ENCODE assay signal across 23 cellular contexts in the genomic region with DNA sequence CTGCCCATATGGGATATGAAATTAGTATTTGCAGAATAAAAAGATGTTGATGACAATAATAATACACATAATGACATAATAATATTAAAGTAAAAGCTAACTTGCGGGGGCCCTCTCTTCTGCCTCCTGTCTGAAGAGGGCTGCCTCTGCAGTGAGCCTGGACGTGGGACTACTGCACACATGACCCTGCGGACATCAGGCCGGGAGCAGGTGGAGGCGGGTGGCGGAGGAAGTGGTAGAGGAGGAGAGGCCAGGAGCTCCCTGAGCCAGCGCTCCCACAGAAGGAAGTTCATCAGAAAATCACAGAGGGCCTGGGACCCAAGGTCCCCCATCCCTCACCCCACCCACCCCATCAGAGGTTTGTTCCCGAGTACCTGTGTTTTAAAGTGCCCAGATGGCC.
DNase-seq lines count a peak whose midpoint lies in the region; ATAC-seq, FAIRE-seq and TF ChIP-seq lines count a peak whose summit lies in the region.
"Had no signal": no experiment of that assay in that cellular context is flagged by ENCODE, and none has a peak within 500 bp of the region (broad histone marks: within the 10 kb centered on the region; RNA-seq: fewer than 3 reads in every experiment).

No MANE protein-coding gene starts in this region.

- TF ChIP-seq RAD21 in A549 (conservative IDR thresholded peaks at IDR 0.05 in 1 of 2, IDR thresholded peaks at IDR 0.05 in 1 of 2), result no peak
- TF ChIP-seq RAD21 in HCT116 (IDR thresholded peaks at IDR 0.05; ENCODE audit: low read depth), result no peak

- no peak overlapping the region for H3K4me3 Mint-ChIP-seq in T-helper 17 cell
- H3K4me3 Mint-ChIP-seq: B cell; CD4-positive, alpha-beta T cell had no signal

- no peaks in the 10 kb centered on the region for H3K4me1 Mint-ChIP-seq in T-helper 17 cell

- CTCF ChIA-PET in A549 (lab: Yijun Ruan, JAX) (interaction anchor here (1.4 to 3.0 kb wide), 3 partner anchors 13 to 119 kb away, joined by 3 to 12 read pairs (median 5); no protein-coding TSS in a partner anchor), HCT116 (lab: Charles Lee) (interaction anchor here (0.6 to 1.0 kb wide), 2 partner anchors 12 kb away, joined by 3 to 6 read pairs; no protein-coding TSS in a partner anchor)

- no peaks in the 10 kb centered on the region for H4K20me1 ChIP-seq in HCT116 (ENCODE audit: insufficient read depth)

- no peak overlapping the region for H3K18ac ChIP-seq in neuronal stem cell (ENCODE audit: low read length)

- H3K9ac ChIP-seq in HCT116 (ENCODE audit: low read length) (no peak overlapping the region), adipocyte (ENCODE audit: low read length) (no peak overlapping the region), neuronal stem cell (ENCODE audit: low read depth, low read length, poor library complexity) (no peak overlapping the region)
- H3K9ac ChIP-seq: KMS-11 had no signal

- POLR2A ChIA-PET in A549 (lab: Yijun Ruan, JAX) (no interaction called here), HCT116 (lab: Charles Lee) (no interaction called here)

- H3K36me3 Mint-ChIP-seq in T-helper 17 cell (ENCODE audit: low read depth), result no peaks in the 10 kb centered on the region

- H2AFZ ChIP-seq in HCT116 (ENCODE audit: low read depth, low read length, poor library complexity, severe bottlenecking), result no peak overlapping the region
- no peak overlapping the region for H2AFZ ChIP-seq in neuronal stem cell (ENCODE audit: low read length)

- no peak overlapping the region for H4K91ac ChIP-seq in neuronal stem cell (ENCODE audit: low read depth, low read length, poor library complexity)

- no peak for DNase-seq in A549 (ENCODE audit: low read depth in 1 of 2, low spot score in 1 of 2)
- no peak for DNase-seq in HCT116 (ENCODE audit: low read depth, low spot score)
- no peak for DNase-seq in adipocyte (ENCODE audit: low read depth)
- DNase-seq in neuronal stem cell (ENCODE audit: low spot score), result no peak
- DNase-seq in cerebellum (ENCODE audit: low spot score), result no peak
- DNase-seq in urothelium cell line (ENCODE audit: low spot score), result no peak
- no peak for DNase-seq in T-helper 17 cell
- DNase-seq: 8988T; CD4-positive, alpha-beta T cell; DMS53; EL; NCI-H1694 treated with DMSO at 0.1 percent for 48 hours; NCI-H2107; NCI-H510A; NCI-H748 treated with DMSO at 0.1 percent for 48 hours; NK-92 treated with Interleukin-12 subunit alpha and Interleukin-12 subunit beta, amount 100 ng/mL, for 24 hours had no signal

- no peaks in the 10 kb centered on the region for H3K79me1 ChIP-seq in neuronal stem cell (ENCODE audit: low read depth, low read length)

- H3K79me2 ChIP-seq in HCT116 (ENCODE audit: insufficient read depth, low read length), result no peaks in the 10 kb centered on the region

- 78% methylated on average over 8 of the region's 8 CpGs for WGBS in A549 (ENCODE audit: missing lambda C conversion rate)
- no CpG with 5 or more reads among the region's 8 CpGs for WGBS in neuronal stem cell (ENCODE audit: extremely low coverage in 2 of 2, insufficient read length in 2 of 2, insufficient replicate concordance in 1 of 2), 2 donors

- H3K27me3 ChIP-seq in HCT116 (ENCODE audit: insufficient read depth, low read length), result no peaks in the 10 kb centered on the region
- H3K27me3 ChIP-seq in adipocyte (replicated peaks; ENCODE audit: control insufficient read depth, insufficient read depth, low read length), result no peaks in the 10 kb centered on the region
- peaks cover 0 to 8% (median 0%) of the 10 kb centered on the region in 3 experiments for H3K27me3 ChIP-seq in neuronal stem cell (ENCODE audit: control insufficient read depth in 3 of 3, insufficient read depth in 3 of 3, low read depth in 1 of 3, low read length in 3 of 3)

- RAD21 ChIA-PET in HCT116 (lab: Charles Lee; ENCODE audit: low non-redundant PET in 1 of 2, low total read pairs in 2 of 2, uncharacterized antibody in 2 of 2, unreplicated experiment in 2 of 2), result interaction anchor here in 1 of 2 experiments (0.6 kb wide), 1 partner anchor 342 kb away, joined by 6 read pairs; no protein-coding TSS in a partner anchor

- no peak overlapping the region for H2BK120ac ChIP-seq in neuronal stem cell (ENCODE audit: low read depth, low read length)

- no peak for TF ChIP-seq EP300 in A549 (IDR thresholded peaks at IDR 0.05)

- intact Hi-C loops in HCT116 (cut with micrococcal nuclease), result no loop called here

- no peak overlapping the region for H3K4me3 ChIP-seq in A549
- no peak overlapping the region for H3K4me3 ChIP-seq in HCT116 (replicated peaks in 1 of 2; ENCODE audit: low read depth in 1 of 2, low read length in 2 of 2)
- H3K4me3 ChIP-seq in adipocyte (ENCODE audit: low read length), result peak overlapping the region; percentile 15
- no peak overlapping the region for H3K4me3 ChIP-seq in neuronal stem cell (ENCODE audit: low read length in 2 of 2)
- H3K4me3 ChIP-seq: HAP-1 had no signal

- TF ChIP-seq CTCF in A549 (IDR thresholded peaks at IDR 0.05) (no peak), HCT116 (IDR thresholded peaks at IDR 0.05 in 2 of 3, conservative IDR thresholded peaks at IDR 0.05 in 1 of 3; ENCODE audit: borderline replicate concordance in 1 of 3, insufficient read depth in 1 of 3, low read depth in 2 of 3, low read length in 2 of 3) (peak in 2 of 3 experiments; percentile 16 to 29; a peak in 2 of 6 replicates)

- ATAC-seq in A549, result peak in 1 of 2 experiments; percentile 37; a peak in 3 of 6 replicates
- no peak for ATAC-seq in HCT116
- no peak for ATAC-seq in HG03039 (IDR thresholded peaks at IDR 0.05; ENCODE audit: unreplicated experiment)
- ATAC-seq in T-helper 17 cell, result no peak

- H3K36me3 ChIP-seq in HCT116 (ENCODE audit: control insufficient read depth in 1 of 2, insufficient read depth in 2 of 2, low read length in 2 of 2), result no peaks in the 10 kb centered on the region
- H3K36me3 ChIP-seq in adipocyte (ENCODE audit: control insufficient read depth, insufficient read depth, low read length, severe bottlenecking), result no peaks in the 10 kb centered on the region
- H3K36me3 ChIP-seq in neuronal stem cell (replicated peaks in 1 of 2; ENCODE audit: control insufficient read depth in 2 of 2, insufficient read depth in 2 of 2, low read length in 2 of 2), result no peaks in the 10 kb centered on the region
- H3K36me3 ChIP-seq: HAP-1 had no signal

- no peak overlapping the region for H3K4ac ChIP-seq in neuronal stem cell (ENCODE audit: low read length)

- peaks cover 62% of the 10 kb centered on the region for H3K4me1 ChIP-seq in A549
- peaks cover 3 to 20% of the 10 kb centered on the region in 2 experiments; a peak in 3 of 4 replicates for H3K4me1 ChIP-seq in HCT116 (ENCODE audit: control insufficient read depth in 1 of 2, insufficient read depth in 2 of 2, low read length in 2 of 2)
- peaks cover 12% of the 10 kb centered on the region for H3K4me1 ChIP-seq in adipocyte (ENCODE audit: control insufficient read depth, insufficient read depth, low read length)
- H3K4me1 ChIP-seq in neuronal stem cell (ENCODE audit: control insufficient read depth in 2 of 2, insufficient read depth in 1 of 2, low read depth in 1 of 2, low read length in 2 of 2), result peaks cover 5 to 8% of the 10 kb centered on the region in 2 donors
- H3K4me1 ChIP-seq: HAP-1 had no signal

- FAIRE-seq in A549 (lab: Jason Lieb, UNC), result no peak
- FAIRE-seq in urothelium cell line (lab: Jason Lieb, UNC), result no peak
- FAIRE-seq: GM12891, GM18507, RCC 7860 had no signal

- peak overlapping the region; percentile 15; the same call in 1 of the 3 replicates for H3K4me2 ChIP-seq in A549
- H3K4me2 ChIP-seq in HCT116 (ENCODE audit: low read length), result no peak overlapping the region
- no peak overlapping the region for H3K4me2 ChIP-seq in neuronal stem cell (ENCODE audit: insufficient read depth, low read length, poor library complexity, severe bottlenecking)
- H3K4me2 ChIP-seq: KMS-11 had no signal

- H4K8ac ChIP-seq in neuronal stem cell (ENCODE audit: low read depth, low read length), result no peak overlapping the region

- no peaks in the 10 kb centered on the region for H3K9me2 ChIP-seq in HCT116 (ENCODE audit: insufficient read depth)

- H3K23ac ChIP-seq in neuronal stem cell (ENCODE audit: low read depth, low read length, poor library complexity), result peak overlapping the region; percentile 50

- H3K9me3 ChIP-seq in A549, result no peaks in the 10 kb centered on the region
- no peaks in the 10 kb centered on the region for H3K9me3 ChIP-seq in HCT116 (ENCODE audit: control insufficient read depth in 1 of 2, insufficient read depth in 1 of 2, low read depth in 1 of 2, low read length in 2 of 2)
- no peaks in the 10 kb centered on the region for H3K9me3 ChIP-seq in adipocyte (ENCODE audit: control insufficient read depth, low read length)
- H3K9me3 ChIP-seq in neuronal stem cell (replicated peaks in 1 of 2; ENCODE audit: control insufficient read depth in 2 of 2, insufficient read depth in 1 of 2, low read depth in 1 of 2, low read length in 2 of 2), result no peaks in the 10 kb centered on the region
- no peaks in the 10 kb centered on the region for H3K9me3 ChIP-seq in T-helper 17 cell (ENCODE audit: control insufficient read depth, low read length, poor library complexity, severe bottlenecking)
- H3K9me3 ChIP-seq: HAP-1 had no signal

- H3K27ac ChIP-seq in A549 (peak overlapping the region; percentile 56 to 74), HCT116 (ENCODE audit: low read depth, low read length) (no peak overlapping the region), neuronal stem cell (replicated peaks; ENCODE audit: low read length) (no peak overlapping the region)
- H3K27ac ChIP-seq: KMS-11 had no signal

- peak overlapping the region; percentile 54 for H2BK15ac ChIP-seq in neuronal stem cell (ENCODE audit: low read length)

- no peak overlapping the region for H2BK12ac ChIP-seq in neuronal stem cell (ENCODE audit: low read length)

- H3K27ac Mint-ChIP-seq in T-helper 17 cell, result no peak overlapping the region
- H3K27ac Mint-ChIP-seq: CD4-positive, alpha-beta T cell had no signal

- BruUV-seq in HCT116 (replicated peaks; lab: Mats Ljungman, UMichigan), result no TSS peak

- H3K27me3 Mint-ChIP-seq in T-helper 17 cell, result peaks cover 8% of the 10 kb centered on the region
- H3K27me3 Mint-ChIP-seq: B cell; CD4-positive, alpha-beta T cell had no signal

- H2BK5ac ChIP-seq in neuronal stem cell (ENCODE audit: low read length), result no peak overlapping the region

- no peak overlapping the region for H3K14ac ChIP-seq in neuronal stem cell (ENCODE audit: low read length)

- no peak for TF ChIP-seq POLR2A in A549 (IDR thresholded peaks at IDR 0.05; ENCODE audit: low read length)
- TF ChIP-seq POLR2A in HCT116 (IDR thresholded peaks at IDR 0.05; ENCODE audit: borderline replicate concordance, extremely low read depth, insufficient read depth, insufficient read length), result no peak

- H2AK5ac ChIP-seq in neuronal stem cell (ENCODE audit: low read depth, low read length), result peak overlapping the region; percentile 42

TF ChIP-seq in A549, 52 proteins besides CTCF, POLR2A, EP300 and RAD21 (continues in another document):
- no peak for TF ChIP-seq RNF2 (IDR thresholded peaks at IDR 0.05; ENCODE audit: borderline replicate concordance, low read depth)
- no peak for TF ChIP-seq HOXA7 (CRISPR knock-in tag; IDR thresholded peaks at IDR 0.05)
- TF ChIP-seq HOXB13 (CRISPR knock-in tag; IDR thresholded peaks at IDR 0.05; ENCODE audit: low read depth), result no peak

TF ChIP-seq in HCT116, 20 proteins besides CTCF, POLR2A, EP300 and RAD21 (continues in another document):
- TF ChIP-seq YY1 (IDR thresholded peaks at IDR 0.05; ENCODE audit: extremely low read depth, insufficient replicate concordance, low read depth, low read length), result no peak

Comparison
In these comparisons a context has a peak if more than half of its experiments do, and no peak if none do; other contexts are left out.
1. H3K27ac ChIP-seq: peak in A549 (2 of 2); none in HCT116 (single experiment) and neuronal stem cell (single experiment).